11 cellular contexts compared by ENCODE assay signal in the genomic region with DNA sequence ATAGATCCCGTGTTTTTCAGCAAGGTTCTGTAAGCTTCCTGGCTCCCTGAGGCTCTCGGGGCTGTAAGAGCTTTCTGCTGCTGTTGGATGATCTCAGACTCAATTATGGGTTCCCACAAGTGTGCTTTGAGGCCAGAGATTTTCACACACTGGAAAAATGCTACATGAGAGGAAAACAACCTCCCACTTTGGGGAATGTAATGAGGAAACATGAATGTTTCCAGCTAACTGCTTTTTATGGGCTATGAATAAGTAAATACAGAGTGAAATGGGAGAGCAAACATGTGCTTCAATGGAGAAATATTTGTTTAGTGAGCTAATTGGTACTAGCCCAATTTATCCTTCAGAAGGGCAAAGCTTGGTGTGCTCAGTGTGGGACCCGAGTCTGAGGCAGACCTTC.
A peak's percentile ranks its signal among the peaks of the same experiment; 100 is the strongest.
DNase-seq lines count a peak whose midpoint lies in the region; ATAC-seq and TF ChIP-seq lines count a peak whose summit lies in the region.
"Had no signal": no experiment of that assay in that cellular context is flagged by ENCODE, and none has a peak within 500 bp of the region (broad histone marks: within the 10 kb centered on the region; RNA-seq: fewer than 3 reads in every experiment).

No MANE protein-coding gene starts in this region.

- no peak for ATAC-seq in GM18870 (IDR thresholded peaks at IDR 0.05; ENCODE audit: unreplicated experiment)
- ATAC-seq in activated CD4-positive, CD25-positive, alpha-beta regulatory T cell treated with anti-CD3 and anti-CD28 coated beads, Interleukin-2, amount 50 U/mL, for 24 hours, result no peak

- no peak overlapping the region for H3K4me3 ChIP-seq in astrocyte of the spinal cord (ENCODE audit: low read depth, low read length)
- H3K4me3 ChIP-seq: colonic mucosa had no signal

- no peak for TF ChIP-seq CTCF in astrocyte of the spinal cord (IDR thresholded peaks at IDR 0.05; ENCODE audit: low read depth, low read length)

- in situ Hi-C loops in astrocyte of the spinal cord (cut with HindIII; ENCODE audit: low sequenced_read_pairs), result no loop called here

- peak; percentile 48 for DNase-seq in COR-L47 (lab: John Stamatoyannopoulos, UW)
- peak; percentile 94 for DNase-seq in NCI-H1694 (lab: John Stamatoyannopoulos, UW)
- DNase-seq in astrocyte of the spinal cord (ENCODE audit: low read depth, low spot score), result peak; percentile 68
- peak; percentile 40 for DNase-seq in myocyte (ENCODE audit: low read depth)
- DNase-seq in activated CD4-positive, CD25-positive, alpha-beta regulatory T cell treated with anti-CD3 and anti-CD28 coated beads, Interleukin-2, amount 50 U/mL, for 72 hours, result no peak
- DNase-seq in Kasumi-1 (lab: John Stamatoyannopoulos, UW), result no peak
- DNase-seq: activated T-cell treated with anti-CD3 and anti-CD28 coated beads, Interleukin-2, amount 50 U/mL, for 48 hours; colonic mucosa; NCI-H446 treated with DMSO at 0.1 percent for 48 hours had no signal

Comparison
In these comparisons a context has a peak if more than half of its experiments do, and no peak if none do; other contexts are left out.
1. DNase-seq: peak in COR-L47 (single experiment), NCI-H1694 (single experiment), astrocyte of the spinal cord (single experiment) and myocyte (single experiment); none in activated CD4-positive, CD25-positive, alpha-beta regulatory T cell treated with anti-CD3 and anti-CD28 coated beads, Interleukin-2, amount 50 U/mL, for 72 hours (single experiment) and Kasumi-1 (0 of 2).